In the genomic region with DNA sequence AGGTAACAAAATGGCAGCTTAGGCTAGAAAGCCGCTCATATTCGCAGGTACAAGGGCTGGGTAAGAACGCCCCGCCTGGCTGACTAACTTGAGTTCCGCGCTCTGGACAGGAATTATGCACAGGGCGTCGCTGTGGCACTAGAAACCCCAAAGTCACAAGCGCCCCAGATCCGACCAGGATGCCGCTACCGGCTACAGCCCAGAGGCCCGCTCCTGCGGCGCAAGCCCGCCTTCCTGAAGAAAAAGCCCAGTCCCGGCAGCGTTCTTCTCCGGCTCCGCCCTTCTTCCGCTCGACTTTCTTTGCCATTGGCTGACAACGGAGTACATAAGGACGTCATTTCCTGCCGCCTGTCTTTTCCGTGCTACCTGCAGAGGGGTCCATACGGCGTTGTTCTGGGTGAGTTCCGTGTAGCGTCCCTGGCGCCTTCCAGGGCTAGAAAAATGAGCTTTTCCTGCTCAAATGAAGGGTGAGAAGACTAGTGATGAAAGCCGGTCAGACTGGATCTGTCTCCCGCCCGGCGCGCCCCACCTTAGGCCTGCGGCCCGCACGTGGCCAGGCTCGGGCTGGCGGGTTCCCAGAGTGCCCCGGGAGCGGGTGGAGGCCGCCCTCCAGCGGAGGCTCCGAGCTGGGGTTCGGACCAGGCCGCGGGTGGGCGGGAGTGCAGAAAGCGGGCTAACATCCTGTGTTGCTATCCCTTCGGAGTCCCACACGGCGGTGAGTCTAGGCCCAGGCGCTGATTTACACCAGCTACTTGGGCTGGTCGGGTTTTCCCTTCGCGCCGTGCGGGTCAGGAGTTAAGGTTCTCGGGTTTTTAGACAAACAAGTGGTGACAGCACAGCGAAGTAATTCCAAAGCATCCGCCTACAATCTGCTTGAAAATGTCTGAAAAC, we compare ENCODE assay signal across 8 cellular contexts.
DNase-seq lines count a peak whose midpoint lies in the region; ATAC-seq lines count a peak whose summit lies in the region.

A gene (plus strand): TSS at position 353 of the 891 bp plus-strand sequence. CDS start 934 bp downstream, outside the sequence.

- ATAC-seq in GM19372 (IDR thresholded peaks at IDR 0.05; ENCODE audit: low read depth, unreplicated experiment) (peak; percentile 90), HG03558 (IDR thresholded peaks at IDR 0.05; ENCODE audit: extremely low read depth, unreplicated experiment) (peak; percentile 86)

- peak; percentile 98 for DNase-seq in CD1c-positive myeloid dendritic cell (ENCODE audit: extremely low spot score)
- peak; percentile 95 for DNase-seq in NCI-H748 (lab: John Stamatoyannopoulos, UW; ENCODE audit: unreplicated experiment)
- peak; percentile 94 for DNase-seq in activated CD4-positive, alpha-beta T cell treated with anti-CD3 and anti-CD28 coated beads, Interleukin-2, amount 50 U/mL, for 1 hour
- DNase-seq in dedifferentiated amniotic fluid mesenchymal stem cell (ENCODE audit: extremely low spot score) = peak; percentile 96
- DNase-seq in left kidney (ENCODE audit: low read depth, low spot score) = peak; percentile 99
- peak; percentile 92 to 95 for DNase-seq in stimulated activated CD4-positive, alpha-beta T cell treated with anti-CD3 and anti-CD28 coated beads, Interleukin-2, amount 100 ng/mL, for 24 hours

Comparison
In these comparisons a context has a peak if more than half of its experiments do, and no peak if none do; other contexts are left out.
1. Peak in every context shown above with its lines: DNase-seq and ATAC-seq.